In the genomic region with DNA sequence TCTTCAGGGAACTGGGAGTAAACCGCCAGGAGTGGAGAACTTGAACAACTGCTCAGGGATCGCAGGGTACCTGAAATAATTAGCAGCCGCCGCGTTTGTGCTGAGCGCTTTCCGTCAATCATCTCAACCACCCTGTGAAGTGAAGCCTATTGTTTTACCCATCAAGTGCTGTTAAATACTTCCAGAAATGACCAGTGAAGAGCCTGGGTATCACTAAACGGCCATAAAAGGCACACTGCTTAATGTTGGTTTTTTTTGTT, we compare ENCODE assay signal across 2 cellular contexts.
A peak's percentile ranks its signal among the peaks of the same experiment; 100 is the strongest.
TF ChIP-seq lines count a peak whose summit lies in the region.

No MANE protein-coding gene starts in this region.

TF ChIP-seq in IMR-90, 13 proteins besides CTCF, POLR2A, EP300 and RAD21:
- TF ChIP-seq CHD1 (IDR thresholded peaks at IDR 0.05; ENCODE audit: low read depth, low read length) = no peak
- no peak for TF ChIP-seq RCOR1 (IDR thresholded peaks at IDR 0.05; ENCODE audit: insufficient replicate concordance, low read length)
- TF ChIP-seq, protein P1, sequence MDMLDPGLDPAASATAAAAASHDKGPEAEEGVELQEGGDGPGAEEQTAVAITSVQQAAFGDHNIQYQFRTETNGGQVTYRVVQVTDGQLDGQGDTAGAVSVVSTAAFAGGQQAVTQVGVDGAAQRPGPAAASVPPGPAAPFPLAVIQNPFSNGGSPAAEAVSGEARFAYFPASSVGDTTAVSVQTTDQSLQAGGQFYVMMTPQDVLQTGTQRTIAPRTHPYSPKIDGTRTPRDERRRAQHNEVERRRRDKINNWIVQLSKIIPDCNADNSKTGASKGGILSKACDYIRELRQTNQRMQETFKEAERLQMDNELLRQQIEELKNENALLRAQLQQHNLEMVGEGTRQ (IDR thresholded peaks at IDR 0.05; ENCODE audit: low read depth, low read length) = no peak
- TF ChIP-seq NFE2L2 (IDR thresholded peaks at IDR 0.05; ENCODE audit: low read depth, low read length) = no peak
- no peak for TF ChIP-seq CEBPB (IDR thresholded peaks at IDR 0.05; ENCODE audit: low read depth, low read length)
- TF ChIP-seq, protein P2, sequence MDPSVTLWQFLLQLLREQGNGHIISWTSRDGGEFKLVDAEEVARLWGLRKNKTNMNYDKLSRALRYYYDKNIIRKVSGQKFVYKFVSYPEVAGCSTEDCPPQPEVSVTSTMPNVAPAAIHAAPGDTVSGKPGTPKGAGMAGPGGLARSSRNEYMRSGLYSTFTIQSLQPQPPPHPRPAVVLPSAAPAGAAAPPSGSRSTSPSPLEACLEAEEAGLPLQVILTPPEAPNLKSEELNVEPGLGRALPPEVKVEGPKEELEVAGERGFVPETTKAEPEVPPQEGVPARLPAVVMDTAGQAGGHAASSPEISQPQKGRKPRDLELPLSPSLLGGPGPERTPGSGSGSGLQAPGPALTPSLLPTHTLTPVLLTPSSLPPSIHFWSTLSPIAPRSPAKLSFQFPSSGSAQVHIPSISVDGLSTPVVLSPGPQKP (IDR thresholded peaks at IDR 0.05; ENCODE audit: borderline replicate concordance, low read depth, low read length) = no peak
- TF ChIP-seq MAZ (IDR thresholded peaks at IDR 0.05; ENCODE audit: borderline replicate concordance, low read depth, low read length) = no peak
- TF ChIP-seq MAFK (IDR thresholded peaks at IDR 0.05; ENCODE audit: low read depth, low read length) = no peak
- TF ChIP-seq SMC3 (IDR thresholded peaks at IDR 0.05; ENCODE audit: low read depth, low read length) = no peak
- TF ChIP-seq MXI1 (IDR thresholded peaks at IDR 0.05; ENCODE audit: borderline replicate concordance, low read depth, low read length) = no peak
- no peak for TF ChIP-seq RFX5 (IDR thresholded peaks at IDR 0.05; ENCODE audit: low read depth, low read length)
- TF ChIP-seq BHLHE40 (IDR thresholded peaks at IDR 0.05; ENCODE audit: low read depth, low read length) = no peak
- TF ChIP-seq FOS (IDR thresholded peaks at IDR 0.05; ENCODE audit: low read depth, low read length) = no peak

TF ChIP-seq in GM12878, 131 proteins besides CTCF, POLR2A, EP300 and RAD21:
- TF ChIP-seq PAX8 (IDR thresholded peaks at IDR 0.05) (no peak), SP1 (IDR thresholded peaks at IDR 0.05; ENCODE audit: low read depth, low read length) (no peak), EED (IDR thresholded peaks at IDR 0.05; ENCODE audit: low read depth) (no peak), NR2F1 (conservative IDR thresholded peaks at IDR 0.05) (no peak), ZNF217 (IDR thresholded peaks at IDR 0.05) (no peak), ZNF207 (IDR thresholded peaks at IDR 0.05; ENCODE audit: borderline replicate concordance) (no peak), WRNIP1 (IDR thresholded peaks at IDR 0.05; ENCODE audit: borderline replicate concordance, low read depth, low read length) (no peak), CREM (IDR thresholded peaks at IDR 0.05; ENCODE audit: low read depth) (no peak)
- TF ChIP-seq, protein P3, sequence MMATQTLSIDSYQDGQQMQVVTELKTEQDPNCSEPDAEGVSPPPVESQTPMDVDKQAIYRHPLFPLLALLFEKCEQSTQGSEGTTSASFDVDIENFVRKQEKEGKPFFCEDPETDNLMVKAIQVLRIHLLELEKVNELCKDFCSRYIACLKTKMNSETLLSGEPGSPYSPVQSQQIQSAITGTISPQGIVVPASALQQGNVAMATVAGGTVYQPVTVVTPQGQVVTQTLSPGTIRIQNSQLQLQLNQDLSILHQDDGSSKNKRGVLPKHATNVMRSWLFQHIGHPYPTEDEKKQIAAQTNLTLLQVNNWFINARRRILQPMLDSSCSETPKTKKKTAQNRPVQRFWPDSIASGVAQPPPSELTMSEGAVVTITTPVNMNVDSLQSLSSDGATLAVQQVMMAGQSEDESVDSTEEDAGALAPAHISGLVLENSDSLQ (IDR thresholded peaks at IDR 0.05) = peak; percentile 88
- TF ChIP-seq, protein P4, sequence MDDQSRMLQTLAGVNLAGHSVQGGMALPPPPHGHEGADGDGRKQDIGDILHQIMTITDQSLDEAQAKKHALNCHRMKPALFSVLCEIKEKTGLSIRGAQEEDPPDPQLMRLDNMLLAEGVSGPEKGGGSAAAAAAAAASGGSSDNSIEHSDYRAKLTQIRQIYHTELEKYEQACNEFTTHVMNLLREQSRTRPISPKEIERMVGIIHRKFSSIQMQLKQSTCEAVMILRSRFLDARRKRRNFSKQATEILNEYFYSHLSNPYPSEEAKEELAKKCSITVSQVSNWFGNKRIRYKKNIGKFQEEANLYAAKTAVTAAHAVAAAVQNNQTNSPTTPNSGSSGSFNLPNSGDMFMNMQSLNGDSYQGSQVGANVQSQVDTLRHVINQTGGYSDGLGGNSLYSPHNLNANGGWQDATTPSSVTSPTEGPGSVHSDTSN (IDR thresholded peaks at IDR 0.05; ENCODE audit: insufficient replicate concordance, low read depth, low read length) = peak; percentile 24
TF ChIP-seq in GM12878: peak in this region for 2.
